8 cellular contexts compared by ENCODE assay signal in genomic region chr4:107719211-107719926, GRCh38. TPM values are rescaled to one million over a fixed set of nuclear protein-coding genes. Genes with fewer than 3 reads are reported as not detected.
DNase-seq lines count a peak whose midpoint lies in the region; ATAC-seq, FAIRE-seq and TF ChIP-seq lines count a peak whose summit lies in the region.

No MANE protein-coding gene starts in this region.

- DNase-seq in AG08396 (ENCODE audit: low spot score) = peak; percentile 30
- DNase-seq in GM18507 (ENCODE audit: extremely low spot score, insufficient read length, low read depth) = no peak
- peak; percentile 55 for DNase-seq in OCI-LY7 (ENCODE audit: low spot score)
- peak; percentile 9 for DNase-seq in brain microvascular endothelial cell
- no peak for DNase-seq in immature natural killer cell
- DNase-seq in stimulated activated CD4-positive, alpha-beta T cell treated with anti-CD3 and anti-CD28 coated beads, Interleukin-4, amount 100 ng/mL, for 48 hours (ENCODE audit: low read depth in 2 of 2) = peak; percentile 12 to 20
- no peak for DNase-seq in NCI-H1105 treated with DMSO at 0.1 percent for 48 hours (lab: John Stamatoyannopoulos, UW)

- no peaks in the 10 kb centered on the region for H3K9me3 ChIP-seq in OCI-LY7 (ENCODE audit: low read length)

- peaks cover 2 to 6% (median 5%) of the 10 kb centered on the region in 3 donors for H3K27me3 Mint-ChIP-seq in immature natural killer cell (ENCODE audit: low read depth in 3 of 3)

- H3K36me3 Mint-ChIP-seq in immature natural killer cell = no peaks in the 10 kb centered on the region

- TF ChIP-seq CTCF in OCI-LY7 (conservative IDR thresholded peaks at IDR 0.05; ENCODE audit: low read length) (no peak), brain microvascular endothelial cell (IDR thresholded peaks at IDR 0.05; ENCODE audit: low read depth, low read length, missing control alignments) (no peak)

- peak overlapping the region; percentile 95 for H3K4me2 ChIP-seq in OCI-LY7 (ENCODE audit: low read length)

- BruUV-seq in OCI-LY7 (replicated peaks; lab: Mats Ljungman, UMichigan) = no TSS peak

- H3K27ac Mint-ChIP-seq in immature natural killer cell = peak overlapping the region; percentile 83 to 96 (median 88)

- peak overlapping the region; percentile 85 for H3K4me3 ChIP-seq in OCI-LY7 (ENCODE audit: low read depth, low read length, poor library complexity, severe bottlenecking)
- H3K4me3 ChIP-seq in brain microvascular endothelial cell (ENCODE audit: low read depth, low read length) = peak overlapping the region; percentile 87

- H3K4me3 Mint-ChIP-seq in immature natural killer cell = peak overlapping the region; percentile 96 to 98 (median 96)

- peaks cover 40% of the 10 kb centered on the region for H3K4me1 ChIP-seq in OCI-LY7 (ENCODE audit: insufficient read depth, low read length, poor library complexity, severe bottlenecking)

- in situ Hi-C loops in brain microvascular endothelial cell (cut with HindIII; ENCODE audit: low pct_ligation_motif_present, low sequenced_read_pairs) = no loop called here

- intact Hi-C loops in OCI-LY7 (cut with micrococcal nuclease; ENCODE audit: unreplicated experiment) = loop anchor here (2.0 kb wide), 1 partner anchor 445 kb away; no protein-coding TSS in a partner anchor

- ATAC-seq in HG03025 (IDR thresholded peaks at IDR 0.05; ENCODE audit: low FRiP score, unreplicated experiment) = peak; percentile 12

- peak overlapping the region; percentile 81 for H3K27ac ChIP-seq in OCI-LY7 (ENCODE audit: low read depth, low read length, poor library complexity, severe bottlenecking)
- H3K27ac ChIP-seq in brain microvascular endothelial cell = peak overlapping the region; percentile 16

- POLR2A ChIA-PET in OCI-LY7 (lab: Charles Lee) = interaction anchor here (0.6 to 3.7 kb wide), 8 partner anchors 10 to 1403 kb away, joined by 3 to 26 read pairs (median 4); partner anchors contain the start of genes LEF1 and TBCK

- FAIRE-seq in GM18507 (lab: Jason Lieb, UNC) = peak; percentile 26

- H3K9me3 Mint-ChIP-seq in immature natural killer cell = no peaks in the 10 kb centered on the region

- H3K9me2 ChIP-seq in OCI-LY7 (ENCODE audit: insufficient read depth, low read length) = no peaks in the 10 kb centered on the region

- peaks cover 54% of the 10 kb centered on the region for H3K79me2 ChIP-seq in OCI-LY7 (ENCODE audit: insufficient read depth, low read depth, low read length)

- H3K4me1 Mint-ChIP-seq in immature natural killer cell = peaks cover 26 to 36% of the 10 kb centered on the region in 2 donors

- peaks cover 36% of the 10 kb centered on the region for H3K36me3 ChIP-seq in OCI-LY7 (ENCODE audit: insufficient read depth, low read length)
- H3K36me3 ChIP-seq in brain microvascular endothelial cell (replicated peaks) = no peaks in the 10 kb centered on the region

- CTCF ChIA-PET in OCI-LY7 (lab: Charles Lee; ENCODE audit: unreplicated experiment) = interaction anchor here (0.6 kb wide), 1 partner anchor 81 kb away, joined by 3 read pairs; no protein-coding TSS in a partner anchor

- H3K27me3 ChIP-seq in brain microvascular endothelial cell (replicated peaks) = no peaks in the 10 kb centered on the region

- H4K20me1 ChIP-seq in OCI-LY7 (ENCODE audit: insufficient read depth, low read length) = peaks cover 7% of the 10 kb centered on the region; the same call in 1 of the 2 replicates

- peak overlapping the region; percentile 47 for H2AFZ ChIP-seq in OCI-LY7 (ENCODE audit: low read length)

RNA-seq across cellular contexts. Expression of gene PAPSS1, which starts 0.7 kb away (rescaled TPM):
- total RNA-seq in OCI-LY7 (2014; rRNA removed; shearing (Covaris generic)) = 57.4 and 62.0 TPM in 2 replicates
- 118 and 128 TPM in 2 replicates for total RNA-seq in OCI-LY7 (2022)
- polyA plus RNA-seq in immature natural killer cell = 10 to 100 TPM; 24.1 to 61.9 (median 29.9) TPM

Comparison
In these comparisons a context has a peak if more than half of its experiments do, and no peak if none do; other contexts are left out.
1. DNase-seq: peak in AG08396 (single experiment), OCI-LY7 (single experiment), brain microvascular endothelial cell (single experiment) and stimulated activated CD4-positive, alpha-beta T cell treated with anti-CD3 and anti-CD28 coated beads, Interleukin-4, amount 100 ng/mL, for 48 hours (2 of 2); none in GM18507 (single experiment), immature natural killer cell (0 of 3) and NCI-H1105 treated with DMSO at 0.1 percent for 48 hours (single experiment).